In genomic region chr7:29274156-29275017, GRCh38 we compare ENCODE assay signal across 10 cellular contexts.
A peak's percentile ranks its signal among the peaks of the same experiment; 100 is the strongest.
DNase-seq lines count a peak whose midpoint lies in the region; TF ChIP-seq lines count a peak whose summit lies in the region.
"Had no signal": no experiment of that assay in that cellular context is flagged by ENCODE, and none has a peak within 500 bp of the region (broad histone marks: within the 10 kb centered on the region; RNA-seq: fewer than 3 reads in every experiment).

No MANE protein-coding gene starts in this region.

- H3K9me3 ChIP-seq in SJCRH30 (replicated peaks) (no peaks in the 10 kb centered on the region), breast epithelium (no peaks in the 10 kb centered on the region)
- H3K9me3 ChIP-seq: neutrophil had no signal

- no peak for TF ChIP-seq POLR2A in breast epithelium (IDR thresholded peaks at IDR 0.05)

- intact Hi-C loops in breast epithelium (cut with DNase I; ENCODE audit: low total_unique reads) = no loop called here

- H3K27me3 ChIP-seq in SJCRH30 (no peaks in the 10 kb centered on the region), breast epithelium (no peaks in the 10 kb centered on the region)

- H3K36me3 ChIP-seq in SJCRH30 (no peaks in the 10 kb centered on the region), breast epithelium (no peaks in the 10 kb centered on the region)
- H3K36me3 ChIP-seq: neutrophil had no signal

- peak; percentile 11 for DNase-seq in GM03348 (ENCODE audit: low spot score)
- DNase-seq in SJCRH30 = peak; percentile 32 to 61
- DNase-seq in fibroblast of gingiva (ENCODE audit: low read depth) = peak; percentile 74
- peak; percentile 35 for DNase-seq in renal cortical epithelial cell (ENCODE audit: low read depth)
- no peak for DNase-seq in mesenteric fat pad (ENCODE audit: low spot score)
- no peak for DNase-seq in DMS79 treated with DMSO at 0.1 percent for 48 hours (lab: John Stamatoyannopoulos, UW)
- no peak for DNase-seq in breast epithelium (ENCODE audit: low spot score in 2 of 2)
- DNase-seq: activated CD4-positive, alpha-beta memory T cell treated with anti-CD3 and anti-CD28 coated beads for 36 hours; activated naive CD4-positive, alpha-beta T cell treated with anti-CD3 and anti-CD28 coated beads, Interleukin-2, amount 50 U/mL, for 16 hours had no signal

- no peak overlapping the region for H3K27ac ChIP-seq in SJCRH30
- H3K27ac ChIP-seq in breast epithelium = no peak overlapping the region
- H3K27ac ChIP-seq: neutrophil had no signal

- no peak for TF ChIP-seq CTCF in breast epithelium (IDR thresholded peaks at IDR 0.05)

- H3K4me1 ChIP-seq in SJCRH30 (peaks cover 38% of the 10 kb centered on the region), breast epithelium (no peaks in the 10 kb centered on the region)

- H3K4me3 ChIP-seq in SJCRH30 (no peak overlapping the region), breast epithelium (no peak overlapping the region)

Comparison
In these comparisons a context has a peak if more than half of its experiments do, and no peak if none do; other contexts are left out.
1. DNase-seq: peak in GM03348 (single experiment), SJCRH30 (2 of 2), fibroblast of gingiva (single experiment) and renal cortical epithelial cell (single experiment); none in mesenteric fat pad (single experiment), DMS79 treated with DMSO at 0.1 percent for 48 hours (single experiment) and breast epithelium (0 of 2).